In genomic region chr4:6271206-6271605, GRCh38 we compare ENCODE assay signal across 12 cellular contexts. TPM values are rescaled to one million over a fixed set of nuclear protein-coding genes. Genes with fewer than 3 reads are reported as not detected.
A peak's percentile ranks its signal among the peaks of the same experiment; 100 is the strongest.
DNase-seq lines count a peak whose midpoint lies in the region; TF ChIP-seq lines count a peak whose summit lies in the region.
"Had no signal": no experiment of that assay in that cellular context is flagged by ENCODE, and none has a peak within 500 bp of the region (broad histone marks: within the 10 kb centered on the region; RNA-seq: fewer than 3 reads in every experiment).

No MANE protein-coding gene starts in this region.

- DNase-seq in Caco-2, result no peak
- no peak for DNase-seq in Peyer's patch
- no peak for DNase-seq in fibroblast of lung (ENCODE audit: low read depth in 2 of 2)
- DNase-seq in retinal pigment epithelial cell (ENCODE audit: low read depth), result no peak
- no peak for DNase-seq in HT-29 (ENCODE audit: low spot score)
- DNase-seq in smooth muscle cell (lab: John Stamatoyannopoulos, UW; ENCODE audit: unreplicated experiment), result no peak
- no peak for DNase-seq in DMS 273 treated with DMSO at 0.1 percent for 48 hours (lab: John Stamatoyannopoulos, UW)
- DNase-seq in stimulated activated CD4-positive, alpha-beta T cell treated with anti-CD3 and anti-CD28 coated beads, Interleukin-15, amount 100 ng/mL, for 24 hours, result no peak
- DNase-seq: erythroblast, mesendoderm, NCI-H187 treated with DMSO at 0.1 percent for 48 hours had no signal

- peaks cover 12% of the 10 kb centered on the region for H3K36me3 Mint-ChIP-seq in Caco-2 (ENCODE audit: insufficient read depth, unreplicated experiment)

- H3K4me2 ChIP-seq in fibroblast of lung (ENCODE audit: extremely low read depth, insufficient read depth, low read length) (peak overlapping the region; percentile 89), smooth muscle cell (no peak overlapping the region)

- CTCF ChIA-PET in Caco-2 (lab: Charles Lee), result interaction anchor here (2.1 kb wide), 1 partner anchor 20 kb away, joined by 7 read pairs; no protein-coding TSS in a partner anchor

- no peaks in the 10 kb centered on the region for H4K20me1 ChIP-seq in fibroblast of lung (ENCODE audit: control insufficient read depth, extremely low read depth, insufficient read depth, low read length)
- H4K20me1 ChIP-seq in smooth muscle cell (ENCODE audit: low read depth), result peaks cover 42% of the 10 kb centered on the region

- H3K27ac ChIP-seq in Peyer's patch, result peak overlapping the region in 3 of 4 donors; percentile 52 to 88 (median 85)
- H3K27ac ChIP-seq in fibroblast of lung (ENCODE audit: insufficient read depth, low read length), result no peak overlapping the region
- no peak overlapping the region for H3K27ac ChIP-seq in smooth muscle cell (ENCODE audit: low read depth)
- H3K27ac ChIP-seq: SJSA1 had no signal

- H2AFZ ChIP-seq in fibroblast of lung (ENCODE audit: low read length), result no peak overlapping the region
- no peak overlapping the region for H2AFZ ChIP-seq in smooth muscle cell (ENCODE audit: low read depth)

- H3K4me1 Mint-ChIP-seq in Caco-2 (ENCODE audit: low read depth, unreplicated experiment), result peaks cover 16% of the 10 kb centered on the region

- H3F3A ChIP-seq in smooth muscle cell (ENCODE audit: low read depth), result peaks cover 7% of the 10 kb centered on the region

- H3K9ac ChIP-seq in fibroblast of lung (ENCODE audit: insufficient read depth, low read length) (no peak overlapping the region), smooth muscle cell (ENCODE audit: low read depth) (no peak overlapping the region)

- H3K36me3 ChIP-seq in Caco-2 (ENCODE audit: control insufficient read depth, insufficient read depth, low read length), result no peaks in the 10 kb centered on the region
- H3K36me3 ChIP-seq in Peyer's patch, result no peaks in the 10 kb centered on the region
- H3K36me3 ChIP-seq in fibroblast of lung (ENCODE audit: control insufficient read depth, insufficient read depth, low read length), result no peaks in the 10 kb centered on the region
- H3K36me3 ChIP-seq in smooth muscle cell (ENCODE audit: low read depth), result no peaks in the 10 kb centered on the region
- H3K36me3 ChIP-seq: SJSA1 had no signal

- H3K9me3 Mint-ChIP-seq in Caco-2 (ENCODE audit: unreplicated experiment), result no peaks in the 10 kb centered on the region

- 94% methylated on average over 9 of the region's 9 CpGs for WGBS in smooth muscle cell (ENCODE audit: low lambda C conversion rate)

- H3K4me1 ChIP-seq in Caco-2 (peaks cover 24% of the 10 kb centered on the region), Peyer's patch (peaks cover 0 to 47% (median 3%) of the 10 kb centered on the region in 4 donors), fibroblast of lung (ENCODE audit: control insufficient read depth, extremely low read depth, insufficient read depth, low read length) (peaks cover 34% of the 10 kb centered on the region), smooth muscle cell (ENCODE audit: low read depth) (peaks cover 8% of the 10 kb centered on the region)

- intact Hi-C loops in Caco-2 (cut with micrococcal nuclease; ENCODE audit: unreplicated experiment), result no loop called here

- no peak overlapping the region for H3K4me3 ChIP-seq in Caco-2 (ENCODE audit: low read depth, low read length)
- H3K4me3 ChIP-seq in Peyer's patch, result peak overlapping the region in 2 of 4 donors; percentile 19 to 97
- peak overlapping the region in 1 of 4 experiments; percentile 93 for H3K4me3 ChIP-seq in fibroblast of lung (replicated peaks in 1 of 4; ENCODE audit: control extremely low read depth in 1 of 4, insufficient read depth in 1 of 4, low read depth in 3 of 4, low read length in 4 of 4)
- peak overlapping the region; percentile 75 for H3K4me3 ChIP-seq in retinal pigment epithelial cell (ENCODE audit: low read length)
- H3K4me3 ChIP-seq in smooth muscle cell, result no peak overlapping the region

- H3K27me3 Mint-ChIP-seq in Caco-2 (ENCODE audit: insufficient read depth, unreplicated experiment), result peaks cover 8% of the 10 kb centered on the region

- no peaks in the 10 kb centered on the region for H3K27me3 ChIP-seq in Caco-2 (replicated peaks; ENCODE audit: control insufficient read depth, insufficient read depth, low read length)
- H3K27me3 ChIP-seq in Peyer's patch, result no peaks in the 10 kb centered on the region
- peaks cover 5% of the 10 kb centered on the region for H3K27me3 ChIP-seq in fibroblast of lung (ENCODE audit: control insufficient read depth, insufficient read depth, low read length)
- H3K27me3 ChIP-seq in smooth muscle cell (ENCODE audit: low read depth), result no peaks in the 10 kb centered on the region
- H3K27me3 ChIP-seq: SJSA1 had no signal

- TF ChIP-seq POLR2A in Peyer's patch (IDR thresholded peaks at IDR 0.05), result no peak

- BruUV-seq in Caco-2 (replicated peaks; lab: Mats Ljungman, UMichigan), result no TSS peak

- TF ChIP-seq CTCF in Caco-2 (IDR thresholded peaks at IDR 0.05; ENCODE audit: insufficient read depth in 1 of 2, low read depth in 1 of 2, low read length in 1 of 2, severe bottlenecking in 1 of 2, unreplicated experiment in 1 of 2), result no peak
- no peak for TF ChIP-seq CTCF in Peyer's patch (IDR thresholded peaks at IDR 0.05)
- no peak for TF ChIP-seq CTCF in fibroblast of lung (conservative IDR thresholded peaks at IDR 0.05 in 1 of 2, IDR thresholded peaks at IDR 0.05 in 1 of 2; ENCODE audit: low read depth in 1 of 2, low read length in 2 of 2)
- no peak for TF ChIP-seq CTCF in retinal pigment epithelial cell (conservative IDR thresholded peaks at IDR 0.05; ENCODE audit: low read depth, low read length)
- TF ChIP-seq CTCF in smooth muscle cell (IDR thresholded peaks at IDR 0.05; ENCODE audit: borderline replicate concordance, insufficient read depth, poor library complexity, severe bottlenecking), result no peak

- H3K9me3 ChIP-seq in Caco-2 (no peaks in the 10 kb centered on the region), Peyer's patch (no peaks in the 10 kb centered on the region), fibroblast of lung (ENCODE audit: control insufficient read depth, insufficient read depth, low read depth, low read length) (no peaks in the 10 kb centered on the region), smooth muscle cell (replicated peaks; ENCODE audit: low read depth) (no peaks in the 10 kb centered on the region)
- H3K9me3 ChIP-seq: SJSA1 had no signal

- peak overlapping the region; percentile 74 for H3K4me3 Mint-ChIP-seq in Caco-2 (ENCODE audit: unreplicated experiment)

- POLR2A ChIA-PET in Caco-2 (lab: Charles Lee), result no interaction called here

- no peak overlapping the region for H3K27ac Mint-ChIP-seq in Caco-2 (ENCODE audit: unreplicated experiment)

- H3K79me2 ChIP-seq in fibroblast of lung (ENCODE audit: control insufficient read depth, insufficient read depth, low read length) (peaks cover 2% of the 10 kb centered on the region), smooth muscle cell (ENCODE audit: low read depth) (peaks cover 8% of the 10 kb centered on the region)

RNA-seq across cellular contexts. Expression of gene WFS1, which starts 1.6 kb away (rescaled TPM):
- total RNA-seq in Caco-2 (2022) (17.8 and 24.9 TPM in 2 replicates), Peyer's patch (10 to 100 TPM in 3 of 4 donors, 1 to 10 TPM in 1; 10.0 to 39.6 (median 30.0) TPM), fibroblast of lung (18.5 and 37.5 TPM in 2 replicates), smooth muscle cell (25.3 and 30.2 TPM in 2 replicates)
- polyA plus RNA-seq in fibroblast of lung (25.7 and 27.2 TPM in 2 replicates), smooth muscle cell (28.6 and 38.8 TPM in 2 replicates)
- polyA plus RNA-seq in fibroblast of lung (2012), result 40.7 and 42.9 TPM in 2 replicates
- polyA minus RNA-seq in fibroblast of lung (ENCODE audit: low replicate concordance), result 205 and 277 TPM in 2 replicates
- total RNA-seq in HT-29 (2014; rRNA removed; shearing (Covaris generic)), result 49.2 and 49.8 TPM in 2 replicates

Comparison
In these comparisons a context has a peak if more than half of its experiments do, and no peak if none do; other contexts are left out.
1. H3K27ac ChIP-seq: peak in Peyer's patch (3 of 4); none in fibroblast of lung (single experiment) and smooth muscle cell (single experiment).